8 cellular contexts compared by ENCODE assay signal in the genomic region with DNA sequence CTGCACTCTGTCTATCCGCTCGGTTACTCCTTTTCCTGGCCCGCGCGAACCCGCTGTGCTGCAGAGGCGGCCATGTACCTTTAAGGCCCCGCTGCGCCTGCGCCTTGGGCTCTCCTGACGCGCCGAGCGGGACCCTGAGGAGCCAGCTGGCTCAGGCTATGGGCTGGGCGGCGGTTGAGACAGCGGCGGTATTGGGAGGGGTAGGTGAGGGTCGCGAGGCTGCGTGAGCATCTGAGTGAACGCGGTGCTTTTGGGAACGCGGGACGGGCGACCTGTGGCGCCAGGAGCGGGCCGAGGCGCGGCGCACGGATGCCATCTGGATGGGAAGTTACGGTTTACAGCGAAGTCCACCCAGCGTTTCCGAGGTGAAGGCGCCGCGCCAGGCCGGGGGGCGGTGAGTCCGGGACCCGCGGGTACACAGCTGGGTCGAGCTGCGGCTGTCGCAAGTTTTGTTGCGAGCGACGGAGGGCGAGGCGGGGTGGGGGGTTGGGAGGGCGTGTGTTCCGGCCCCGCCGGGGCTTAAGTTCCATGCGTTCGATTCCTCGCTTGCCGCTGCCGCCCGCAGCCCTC. TPM values are rescaled to one million over a fixed set of nuclear protein-coding genes. Genes with fewer than 3 reads are reported as not detected.
DNase-seq lines count a peak whose midpoint lies in the region; ATAC-seq and TF ChIP-seq lines count a peak whose summit lies in the region.
"Not testable (repeated sequence)": the region's sequence is repeated elsewhere in the genome, so short reads cannot be mapped to it uniquely, and the experiment has no call there.

A gene with protein sequence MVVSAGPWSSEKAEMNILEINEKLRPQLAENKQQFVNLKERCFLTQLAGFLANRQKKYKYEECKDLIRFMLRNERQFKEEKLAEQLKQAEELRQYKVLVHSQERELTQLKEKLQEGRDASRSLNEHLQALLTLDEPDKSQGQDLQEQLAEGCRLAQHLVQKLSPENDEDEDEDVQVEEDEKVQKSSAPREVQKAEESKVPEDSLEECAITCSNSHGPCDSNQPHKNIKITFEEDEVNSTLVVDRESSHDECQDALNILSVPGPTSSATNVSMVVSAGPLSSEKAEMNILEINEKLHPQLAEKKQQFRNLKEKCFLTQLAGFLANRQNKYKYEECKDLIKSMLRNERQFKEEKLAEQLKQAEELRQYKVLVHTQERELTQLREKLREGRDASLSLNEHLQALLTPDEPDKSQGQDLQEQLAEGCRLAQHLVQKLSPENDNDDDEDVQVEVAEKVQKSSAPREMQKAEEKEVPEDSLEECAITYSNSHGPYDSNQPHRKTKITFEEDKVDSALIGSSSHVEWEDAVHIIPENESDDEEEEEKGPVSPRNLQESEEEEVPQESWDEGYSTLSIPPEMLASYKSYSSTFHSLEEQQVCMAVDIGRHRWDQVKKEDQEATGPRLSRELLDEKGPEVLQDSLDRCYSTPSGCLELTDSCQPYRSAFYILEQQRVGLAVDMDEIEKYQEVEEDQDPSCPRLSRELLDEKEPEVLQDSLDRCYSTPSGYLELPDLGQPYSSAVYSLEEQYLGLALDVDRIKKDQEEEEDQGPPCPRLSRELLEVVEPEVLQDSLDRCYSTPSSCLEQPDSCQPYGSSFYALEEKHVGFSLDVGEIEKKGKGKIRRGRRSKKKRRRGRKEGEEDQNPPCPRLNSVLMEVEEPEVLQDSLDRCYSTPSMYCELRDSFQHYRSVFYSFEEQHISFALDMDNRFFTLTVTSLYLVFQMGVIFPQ (plus strand): TSS at position 125 of the 570 bp plus-strand sequence. CDS start 21,488 bp downstream, outside the sequence.

- not testable (repeated sequence) for H3F3A ChIP-seq in MM.1S (ENCODE audit: insufficient read depth, low read length)

- not testable (repeated sequence) for H3K27ac ChIP-seq in MM.1S (ENCODE audit: low read length); neutrophil

- H3K36me3 ChIP-seq in MM.1S (replicated peaks; ENCODE audit: insufficient read depth, low read length); neutrophil: not testable (repeated sequence)

- H3K9ac ChIP-seq in MM.1S (ENCODE audit: low read length) = not testable (repeated sequence)

- DNase-seq in ELR (ENCODE audit: low read depth) = peak; percentile 68
- peak; percentile 36 for DNase-seq in MM.1S
- DNase-seq in T-helper 2 cell = peak; percentile 36 to 80 (median 60)
- DNase-seq in activated naive CD4-positive, alpha-beta T cell treated with anti-CD3 and anti-CD28 coated beads, Interleukin-2, amount 50 U/mL, for 72 hours (ENCODE audit: low spot score in 2 of 2) = peak; percentile 68 to 81
- DNase-seq in glomerular visceral epithelial cell (ENCODE audit: extremely low spot score) = peak; percentile 64
- DNase-seq in stimulated activated naive CD8-positive, alpha-beta T cell treated with anti-CD3 and anti-CD28 coated beads, Interleukin-15, Interleukin-2, amounts not matched to agents 100 U/mL and 50 U/mL, for 24 hours = peak; percentile 75

- H3K9me3 Mint-ChIP-seq in activated naive CD4-positive, alpha-beta T cell treated with anti-CD3 and anti-CD28 coated beads, Interleukin-2, amount 50 U/mL, for 72 hours = not testable (repeated sequence)

- H4K20me1 ChIP-seq in MM.1S (ENCODE audit: insufficient read depth, low read length) = not testable (repeated sequence)

- not testable (repeated sequence) for TF ChIP-seq CTCF in MM.1S (IDR thresholded peaks at IDR 0.05; ENCODE audit: low read length); neutrophil (IDR thresholded peaks at IDR 0.05)

- not testable (repeated sequence) for H3K4me1 ChIP-seq in MM.1S (ENCODE audit: low read length); neutrophil (ENCODE audit: control insufficient read depth in 1 of 2, insufficient read depth in 1 of 2, low read depth in 1 of 2, low read length in 1 of 2)

- not testable (repeated sequence) for H3K79me2 ChIP-seq in MM.1S (ENCODE audit: low read length)

- peak; percentile 100 for ATAC-seq in HG02588 (IDR thresholded peaks at IDR 0.05; ENCODE audit: unreplicated experiment)
- ATAC-seq in activated naive CD4-positive, alpha-beta T cell treated with anti-CD3 and anti-CD28 coated beads, Interleukin-2, amount 50 U/mL, for 72 hours = peak; percentile 97 to 99
- ATAC-seq in stimulated activated naive CD8-positive, alpha-beta T cell treated with anti-CD3 and anti-CD28 coated beads, Interleukin-15, Interleukin-2, amounts not matched to agents 100 U/mL and 50 U/mL, for 24 hours = peak; percentile 100

- H3K9me2 ChIP-seq in MM.1S (replicated peaks; ENCODE audit: insufficient read depth, low read length) = not testable (repeated sequence)

- H3K27ac Mint-ChIP-seq in activated naive CD4-positive, alpha-beta T cell treated with anti-CD3 and anti-CD28 coated beads, Interleukin-2, amount 50 U/mL, for 72 hours = peak within 1 kb of the TSS; percentile 67 to 89

- H3K4me2 ChIP-seq in MM.1S (ENCODE audit: low read depth, low read length) = not testable (repeated sequence)

- H2AFZ ChIP-seq in MM.1S (ENCODE audit: low read length) = not testable (repeated sequence)

- not testable (repeated sequence) for H3K27me3 ChIP-seq in MM.1S (replicated peaks; ENCODE audit: insufficient read depth, low read length); neutrophil

- not testable (repeated sequence) for H3K36me3 Mint-ChIP-seq in activated naive CD4-positive, alpha-beta T cell treated with anti-CD3 and anti-CD28 coated beads, Interleukin-2, amount 50 U/mL, for 72 hours

- H3K4me3 ChIP-seq in MM.1S (ENCODE audit: low read length) (peak within 1 kb of the TSS; percentile 47; the same call in 1 of the 2 replicates), neutrophil (ENCODE audit: low read depth in 1 of 2, low read length in 1 of 2) (peak within 1 kb of the TSS; percentile 50 to 54)

- H3K9me3 ChIP-seq in MM.1S (replicated peaks; ENCODE audit: insufficient read depth, low read length); neutrophil: not testable (repeated sequence)

RNA-seq across cellular contexts. Expression of the gene that starts here (rescaled TPM):
- total RNA-seq in activated naive CD4-positive, alpha-beta T cell treated with anti-CD3 and anti-CD28 coated beads, Interleukin-2, amount 50 U/mL, for 72 hours = 10 to 100 TPM; 22.8 to 31.6 TPM
